In genomic region chr1:9714257-9714718, GRCh38 we compare ENCODE assay signal across 12 cellular contexts.
A peak's percentile ranks its signal among the peaks of the same experiment; 100 is the strongest.
DNase-seq lines count a peak whose midpoint lies in the region; ATAC-seq and TF ChIP-seq lines count a peak whose summit lies in the region.
"Had no signal": no experiment of that assay in that cellular context is flagged by ENCODE, and none has a peak within 500 bp of the region (broad histone marks: within the 10 kb centered on the region; RNA-seq: fewer than 3 reads in every experiment).

No MANE protein-coding gene starts in this region.

- no peak for TF ChIP-seq POLR2A in adrenal gland (IDR thresholded peaks at IDR 0.05)

- ATAC-seq in CD4-positive, CD25-positive, alpha-beta regulatory T cell (ENCODE audit: low read depth in 2 of 2) = peak in 1 of 2 donors; percentile 23
- ATAC-seq in activated CD8-positive, alpha-beta T cell treated with anti-CD3 and anti-CD28 coated beads for 36 hours = peak; percentile 17
- ATAC-seq in PC-3 = no peak

- peak in 2 of 3 donors; percentile 40 to 63 for DNase-seq in CD4-positive, CD25-positive, alpha-beta regulatory T cell
- DNase-seq in activated CD8-positive, alpha-beta T cell treated with anti-CD3 and anti-CD28 coated beads for 36 hours = peak; percentile 66
- DNase-seq in germinal center (ENCODE audit: low spot score) (peak; percentile 67), adrenal gland (no peak), NK-92 (lab: John Stamatoyannopoulos, UW; ENCODE audit: unreplicated experiment) (no peak), mesothelial cell of epicardium (ENCODE audit: low spot score in 2 of 2, unreplicated experiment in 2 of 2) (no peak), PC-3 (no peak)
- DNase-seq: NCI-H1436 treated with DMSO at 0.1 percent for 48 hours had no signal

- no peak overlapping the region for H2AFZ ChIP-seq in PC-3 (ENCODE audit: low read length)

- peak overlapping the region; percentile 67 for H3K27ac ChIP-seq in CD4-positive, CD25-positive, alpha-beta regulatory T cell (ENCODE audit: insufficient read depth, low read length, poor library complexity, severe bottlenecking)
- peak overlapping the region; percentile 100 for H3K27ac ChIP-seq in KOPT-K1 (ENCODE audit: low read depth, low read length, poor library complexity, severe bottlenecking)
- H3K27ac ChIP-seq in adrenal gland = no peak overlapping the region
- no peak overlapping the region for H3K27ac ChIP-seq in PC-3 (ENCODE audit: low read length)
- H3K27ac ChIP-seq: C4-2B, neutrophil had no signal

- H3K27me3 Mint-ChIP-seq in CD4-positive, CD25-positive, alpha-beta regulatory T cell = peaks cover 4% of the 10 kb centered on the region
- no peaks in the 10 kb centered on the region for H3K27me3 Mint-ChIP-seq in activated CD8-positive, alpha-beta T cell treated with anti-CD3 and anti-CD28 coated beads for 36 hours
- H3K27me3 Mint-ChIP-seq in mesothelial cell of epicardium (ENCODE audit: low read depth) = no peaks in the 10 kb centered on the region

- no peaks in the 10 kb centered on the region for H3K9me3 Mint-ChIP-seq in CD4-positive, CD25-positive, alpha-beta regulatory T cell
- no peaks in the 10 kb centered on the region for H3K9me3 Mint-ChIP-seq in activated CD8-positive, alpha-beta T cell treated with anti-CD3 and anti-CD28 coated beads for 36 hours
- no peaks in the 10 kb centered on the region for H3K9me3 Mint-ChIP-seq in mesothelial cell of epicardium

- intact Hi-C loops in activated CD8-positive, alpha-beta T cell treated with anti-CD3 and anti-CD28 coated beads for 36 hours (cut with micrococcal nuclease) = no loop called here
- intact Hi-C loops in adrenal gland (cut with DNase I) = no loop called here
- intact Hi-C loops in PC-3 (cut with micrococcal nuclease) = no loop called here

- CTCF ChIA-PET in activated CD8-positive, alpha-beta T cell treated with anti-CD3 and anti-CD28 coated beads for 36 hours (lab: Charles Lee) = interaction anchor here (0.9 to 4.4 kb wide), 6 partner anchors 11 to 86 kb away, joined by 3 to 66 read pairs (median 5); no protein-coding TSS in a partner anchor
- CTCF ChIA-PET in PC-3 (lab: Charles Lee) = no interaction called here

- no peaks in the 10 kb centered on the region for H3K9me2 ChIP-seq in PC-3 (replicated peaks; ENCODE audit: low read length)

- POLR2A ChIA-PET in activated CD8-positive, alpha-beta T cell treated with anti-CD3 and anti-CD28 coated beads for 36 hours (lab: Charles Lee) = interaction anchor here (1.0 to 11.0 kb wide), 5 partner anchors 10 to 85 kb away, joined by 3 to 142 read pairs (median 5); partner anchors contain the start of gene PIK3CD
- POLR2A ChIA-PET in PC-3 (lab: Charles Lee; ENCODE audit: unreplicated experiment) = no interaction called here

- no peak overlapping the region for H3K4me2 ChIP-seq in PC-3 (ENCODE audit: low read length)
- H3K4me2 ChIP-seq: smooth muscle cell had no signal

- peak overlapping the region; percentile 88 to 90 (median 89) for H3K27ac Mint-ChIP-seq in CD4-positive, CD25-positive, alpha-beta regulatory T cell
- peak overlapping the region; percentile 85 for H3K27ac Mint-ChIP-seq in activated CD8-positive, alpha-beta T cell treated with anti-CD3 and anti-CD28 coated beads for 36 hours
- H3K27ac Mint-ChIP-seq in mesothelial cell of epicardium = no peak overlapping the region

- no peaks in the 10 kb centered on the region for H4K20me1 ChIP-seq in PC-3 (ENCODE audit: low read length)

- H3K9me3 ChIP-seq in CD4-positive, CD25-positive, alpha-beta regulatory T cell (ENCODE audit: control insufficient read depth in 2 of 2, low read length in 2 of 2) = no peaks in the 10 kb centered on the region
- no peaks in the 10 kb centered on the region for H3K9me3 ChIP-seq in KOPT-K1 (ENCODE audit: insufficient read depth, low read length, poor library complexity, severe bottlenecking)
- H3K9me3 ChIP-seq in adrenal gland (replicated peaks in 1 of 3) = no peaks in the 10 kb centered on the region
- H3K9me3 ChIP-seq in PC-3 (ENCODE audit: low read length) = no peaks in the 10 kb centered on the region
- H3K9me3 ChIP-seq: neutrophil had no signal

- no peaks in the 10 kb centered on the region for H3F3A ChIP-seq in PC-3 (ENCODE audit: low read length, unreplicated experiment)

- no peak overlapping the region for H3K4me3 ChIP-seq in CD4-positive, CD25-positive, alpha-beta regulatory T cell (ENCODE audit: low read depth, low read length)
- H3K4me3 ChIP-seq in adrenal gland = no peak overlapping the region
- no peak overlapping the region for H3K4me3 ChIP-seq in PC-3 (ENCODE audit: low read length)
- H3K4me3 ChIP-seq: smooth muscle cell had no signal

- peaks cover 32% of the 10 kb centered on the region for H3K36me3 Mint-ChIP-seq in CD4-positive, CD25-positive, alpha-beta regulatory T cell
- H3K36me3 Mint-ChIP-seq in activated CD8-positive, alpha-beta T cell treated with anti-CD3 and anti-CD28 coated beads for 36 hours (ENCODE audit: low read depth) = peaks cover 72% of the 10 kb centered on the region
- no peaks in the 10 kb centered on the region for H3K36me3 Mint-ChIP-seq in mesothelial cell of epicardium

- 66 to 80% (median 73%) methylated on average over 6 of the region's 6 CpGs for WGBS in adrenal gland, 4 donors

- no peaks in the 10 kb centered on the region for H3K79me2 ChIP-seq in PC-3 (ENCODE audit: low read length)

- peak overlapping the region; percentile 71 to 87 (median 80) for H3K4me3 Mint-ChIP-seq in CD4-positive, CD25-positive, alpha-beta regulatory T cell
- peak overlapping the region; percentile 94 for H3K4me3 Mint-ChIP-seq in activated CD8-positive, alpha-beta T cell treated with anti-CD3 and anti-CD28 coated beads for 36 hours
- no peak overlapping the region for H3K4me3 Mint-ChIP-seq in mesothelial cell of epicardium

- no TSS peak for BruUV-seq in PC-3 (replicated peaks; lab: Mats Ljungman, UMichigan)

- H3K4me1 ChIP-seq in CD4-positive, CD25-positive, alpha-beta regulatory T cell (ENCODE audit: control insufficient read depth, insufficient read depth, low read length, poor library complexity, severe bottlenecking) = peaks cover 64% of the 10 kb centered on the region
- H3K4me1 ChIP-seq in adrenal gland (replicated peaks in 1 of 2) = peaks cover 0 to 15% of the 10 kb centered on the region in 2 donors
- H3K4me1 ChIP-seq in PC-3 (ENCODE audit: insufficient read depth, low read length) = peaks cover 13% of the 10 kb centered on the region

- H3K27me3 ChIP-seq in CD4-positive, CD25-positive, alpha-beta regulatory T cell (ENCODE audit: control insufficient read depth, insufficient read depth, low read length) = no peaks in the 10 kb centered on the region
- H3K27me3 ChIP-seq in adrenal gland (no peaks in the 10 kb centered on the region), PC-3 (ENCODE audit: low read length) (no peaks in the 10 kb centered on the region)
- H3K27me3 ChIP-seq: neutrophil had no signal

- no peak overlapping the region for H3K9ac ChIP-seq in PC-3 (ENCODE audit: low read length)

- H3K4me1 Mint-ChIP-seq in CD4-positive, CD25-positive, alpha-beta regulatory T cell = peaks cover 7 to 81% (median 24%) of the 10 kb centered on the region in 4 donors
- H3K4me1 Mint-ChIP-seq in activated CD8-positive, alpha-beta T cell treated with anti-CD3 and anti-CD28 coated beads for 36 hours (ENCODE audit: low read depth) = peaks cover 65% of the 10 kb centered on the region
- peaks cover 7% of the 10 kb centered on the region for H3K4me1 Mint-ChIP-seq in mesothelial cell of epicardium

- TF ChIP-seq CTCF in activated CD8-positive, alpha-beta T cell treated with anti-CD3 and anti-CD28 coated beads for 36 hours (IDR thresholded peaks at IDR 0.05) = no peak
- TF ChIP-seq CTCF in adrenal gland (IDR thresholded peaks at IDR 0.05) = no peak
- TF ChIP-seq CTCF in mesothelial cell of epicardium (IDR thresholded peaks at IDR 0.05; ENCODE audit: unreplicated experiment) = no peak
- TF ChIP-seq CTCF in PC-3 (conservative IDR thresholded peaks at IDR 0.05; ENCODE audit: low read depth, low read length) = no peak

- peaks cover 51% of the 10 kb centered on the region for H3K36me3 ChIP-seq in CD4-positive, CD25-positive, alpha-beta regulatory T cell (ENCODE audit: control insufficient read depth, insufficient read depth, low read length)
- H3K36me3 ChIP-seq in KOPT-K1 (ENCODE audit: insufficient read depth, low read length) = peaks cover 69% of the 10 kb centered on the region
- peaks cover 0 to 12% of the 10 kb centered on the region in 2 donors for H3K36me3 ChIP-seq in adrenal gland (replicated peaks in 1 of 2)
- no peaks in the 10 kb centered on the region for H3K36me3 ChIP-seq in PC-3 (ENCODE audit: low read depth, low read length)

Comparison
In these comparisons a context has a peak if more than half of its experiments do, and no peak if none do; other contexts are left out.
1. DNase-seq: peak in CD4-positive, CD25-positive, alpha-beta regulatory T cell (2 of 3), activated CD8-positive, alpha-beta T cell treated with anti-CD3 and anti-CD28 coated beads for 36 hours (single experiment) and germinal center (single experiment); none in adrenal gland (0 of 7), NK-92 (single experiment), mesothelial cell of epicardium (0 of 2) and PC-3 (single experiment).
2. H3K27ac ChIP-seq: peak in CD4-positive, CD25-positive, alpha-beta regulatory T cell (single experiment) and KOPT-K1 (single experiment); none in adrenal gland (0 of 5) and PC-3 (single experiment).